ENCODE assay signal across 21 cellular contexts in genomic region chrX:133081990-133082389, GRCh38. TPM values are rescaled to one million over a fixed set of nuclear protein-coding genes. Genes with fewer than 3 reads are reported as not detected.
"Had no signal": no experiment of that assay in that cellular context is flagged by ENCODE, and none has a peak within 500 bp of the region (broad histone marks: within the 10 kb centered on the region; RNA-seq: fewer than 3 reads in every experiment).

No MANE protein-coding gene starts in this region.

- H3K27me3 ChIP-seq: SJSA1 had no signal

- H3K9me3 ChIP-seq: SJSA1 had no signal

- FAIRE-seq: RCC 7860 had no signal

- H3K27ac ChIP-seq: SJSA1, SK-N-MC had no signal

- H3K4me3 ChIP-seq: SJSA1, SK-N-MC had no signal

- H3K36me3 ChIP-seq: SJSA1 had no signal

- DNase-seq: Karpas-422, KG1, MM.1S, NCI-H1092 treated with DMSO at 0.1 percent for 48 hours, NCI-H1436, NCI-H187, NCI-H2029, NCI-H2081 treated with DMSO at 0.1 percent for 48 hours, NCI-H2171, NCI-H226, NCI-H446 treated with DMSO at 0.1 percent for 48 hours, NCI-H510A treated with DMSO at 0.1 percent for 48 hours, NCI-H526, Right ventricle myocardium superior, RPMI8226, SIG-M5 had no signal

- H3K4me1 ChIP-seq: SJSA1 had no signal

RNA-seq across cellular contexts. Expression of gene USP26, which starts 14.9 kb away (rescaled TPM):
- total RNA-seq: HT-29, M059J, Right ventricle myocardium superior, SJSA1 had no signal
